ENCODE assay signal across 8 cellular contexts in genomic region chr21:44872568-44873355, GRCh38. TPM values are rescaled to one million over a fixed set of nuclear protein-coding genes. Genes with fewer than 3 reads are reported as not detected.
DNase-seq lines count a peak whose midpoint lies in the region; ATAC-seq, FAIRE-seq and TF ChIP-seq lines count a peak whose summit lies in the region.

No MANE protein-coding gene starts in this region.

- ATAC-seq in lower lobe of right lung (peak; percentile 1), HG02623 (IDR thresholded peaks at IDR 0.05; ENCODE audit: unreplicated experiment) (no peak)

- intact Hi-C loops in lower lobe of right lung (cut with DNase I) (no loop called here), thyroid gland (cut with DNase I) (loop anchor here (5.0 kb wide), 1 partner anchor 70 kb away; the partner anchor contains the start of gene UBE2G2)

- H3K36me3 ChIP-seq in duodenal mucosa (ENCODE audit: control insufficient read depth in 1 of 2, insufficient read depth in 2 of 2, low read length in 2 of 2) (no peaks in the 10 kb centered on the region), lower lobe of right lung (no peaks in the 10 kb centered on the region), thyroid gland (no peaks in the 10 kb centered on the region)

- H3K27me3 ChIP-seq in duodenal mucosa (ENCODE audit: control insufficient read depth in 1 of 2, insufficient read depth in 2 of 2, low read length in 2 of 2) (no peaks in the 10 kb centered on the region), lower lobe of right lung (ENCODE audit: low read depth) (no peaks in the 10 kb centered on the region), thyroid gland (no peaks in the 10 kb centered on the region)

- no peak for FAIRE-seq in RCC 7860 (lab: Jason Lieb, UNC)
- no peak for FAIRE-seq in GM19239 (lab: Jason Lieb, UNC)

- no peaks in the 10 kb centered on the region for H3K9me3 ChIP-seq in duodenal mucosa (ENCODE audit: control insufficient read depth in 1 of 2, low read length in 2 of 2)
- H3K9me3 ChIP-seq in lower lobe of right lung, result no peaks in the 10 kb centered on the region
- H3K9me3 ChIP-seq in thyroid gland, result no peaks in the 10 kb centered on the region

- TF ChIP-seq CTCF in lower lobe of right lung (IDR thresholded peaks at IDR 0.05), result no peak
- no peak for TF ChIP-seq CTCF in thyroid gland (IDR thresholded peaks at IDR 0.05)

- TF ChIP-seq POLR2A in thyroid gland (IDR thresholded peaks at IDR 0.05), result no peak

- 0 to 1% methylated on average over 12 to 27 of the region's 66 CpGs for WGBS in thyroid gland, 2 donors

- peak overlapping the region; percentile 71 for H3K27ac ChIP-seq in duodenal mucosa (ENCODE audit: low read depth, low read length)
- H3K27ac ChIP-seq in lower lobe of right lung, result peak overlapping the region; percentile 98
- H3K27ac ChIP-seq in thyroid gland, result peak overlapping the region; percentile 59 to 95 (median 82)

- DNase-seq in activated effector memory CD4-positive, alpha-beta T cell treated with anti-CD3 and anti-CD28 coated beads, Interleukin-2, amount 50 U/mL, for 16 hours, result peak; percentile 70
- DNase-seq in activated effector memory CD4-positive, alpha-beta T cell treated with Interleukin-2 at 50 U/mL for 16 hours, result no peak
- peak; percentile 11 for DNase-seq in RCC 7860 (ENCODE audit: low spot score)
- peak; percentile 71 for DNase-seq in lower lobe of right lung
- peak; percentile 60 to 63 for DNase-seq in thyroid gland
- DNase-seq in GM19239 (ENCODE audit: insufficient read length, low spot score), result no peak

- peaks cover 36 to 68% of the 10 kb centered on the region in 2 donors for H3K4me1 ChIP-seq in duodenal mucosa (ENCODE audit: control insufficient read depth in 1 of 2, insufficient read depth in 2 of 2, low read length in 2 of 2)
- H3K4me1 ChIP-seq in lower lobe of right lung, result peaks cover 73% of the 10 kb centered on the region
- peaks cover 51 to 59% of the 10 kb centered on the region in 2 donors for H3K4me1 ChIP-seq in thyroid gland

- peak overlapping the region; percentile 76 to 86 for H3K9ac ChIP-seq in duodenal mucosa (ENCODE audit: low read depth in 1 of 2, low read length in 2 of 2)

- H3K4me3 ChIP-seq in duodenal mucosa (ENCODE audit: low read depth in 1 of 2, low read length in 2 of 2) (peak overlapping the region; percentile 80 to 91), lower lobe of right lung (peak overlapping the region; percentile 79), thyroid gland (replicated peaks in 1 of 3) (peak overlapping the region; percentile 53 to 79 (median 78))

RNA-seq across cellular contexts. Expression of gene PTTG1IP, which starts 0.7 kb away (rescaled TPM):
- total RNA-seq in lower lobe of right lung (209 TPM), thyroid gland (100 to 1,000 TPM; 256 to 374 (median 309) TPM)

RNA-seq across cellular contexts. Expression of gene ITGB2, which starts 47.9 kb away (rescaled TPM):
- total RNA-seq in lower lobe of right lung, result 468 TPM
- total RNA-seq in thyroid gland, result 10 to 100 TPM; 18.4 to 79.4 (median 27.5) TPM

RNA-seq across cellular contexts. Expression of gene SUMO3, which starts 54.9 kb away (rescaled TPM):
- total RNA-seq in lower lobe of right lung (88.2 TPM), thyroid gland (100 to 1,000 TPM in 1 of 4 donors, 10 to 100 TPM in 3; 65.7 to 127 (median 87.8) TPM)

Comparison
In these comparisons a context has a peak if more than half of its experiments do, and no peak if none do; other contexts are left out.
1. DNase-seq: peak in activated effector memory CD4-positive, alpha-beta T cell treated with anti-CD3 and anti-CD28 coated beads, Interleukin-2, amount 50 U/mL, for 16 hours (single experiment), RCC 7860 (single experiment), lower lobe of right lung (single experiment) and thyroid gland (2 of 2); none in activated effector memory CD4-positive, alpha-beta T cell treated with Interleukin-2 at 50 U/mL for 16 hours (single experiment) and GM19239 (single experiment).
2. Peak in every context shown above with its lines, with median percentiles within 50 percentile points of each other: H3K27ac ChIP-seq and H3K4me3 ChIP-seq.